In genomic region chr12:24723759-24724158, GRCh38 we compare ENCODE assay signal across 23 cellular contexts.
"Had no signal": no experiment of that assay in that cellular context is flagged by ENCODE, and none has a peak within 500 bp of the region (broad histone marks: within the 10 kb centered on the region; RNA-seq: fewer than 3 reads in every experiment).

No MANE protein-coding gene starts in this region.

- H3K27me3 ChIP-seq: brain microvascular endothelial cell, right lobe of liver, upper lobe of left lung had no signal

- H3K4me3 Mint-ChIP-seq: activated CD8-positive, alpha-beta T cell treated with anti-CD3 and anti-CD28 coated beads, Interleukin-2, amount 10 ng/mL, durations not matched to agents 7 days and 5 days; activated naive CD4-positive, alpha-beta T cell treated with anti-CD3 and anti-CD28 coated beads, Interleukin-2, amount 10 ng/mL, durations not matched to agents 7 days and 5 days; dendritic cell treated with granulocyte-macrophage colony-stimulating factor and Interleukin-4, amounts not matched to agents 40 ng/mL and 50 ng/mL, for 4 days; neural crest cell; stimulated activated naive B cell treated with anti-CD40 and anti-IgM and Interleukin-4, amounts not matched to agents 10 μg/mL and 1 μg/mL and 100 μg/mL, for 72 hours had no signal

- H3K36me3 Mint-ChIP-seq: activated naive CD4-positive, alpha-beta T cell treated with anti-CD3 and anti-CD28 coated beads, Interleukin-2, amount 10 ng/mL, durations not matched to agents 7 days and 5 days had no signal

- H3K9me3 ChIP-seq: right lobe of liver, upper lobe of left lung had no signal

- H3K4me1 ChIP-seq: right lobe of liver, upper lobe of left lung had no signal

- H3K27me3 Mint-ChIP-seq: activated naive CD4-positive, alpha-beta T cell treated with anti-CD3 and anti-CD28 coated beads, Interleukin-2, amount 10 ng/mL, durations not matched to agents 7 days and 5 days; dendritic cell treated with granulocyte-macrophage colony-stimulating factor and Interleukin-4, amounts not matched to agents 40 ng/mL and 50 ng/mL, for 4 days; stimulated activated naive B cell treated with anti-CD40 and anti-IgM and Interleukin-4, amounts not matched to agents 10 μg/mL and 1 μg/mL and 100 μg/mL, for 72 hours had no signal

- H3K4me3 ChIP-seq: heart right ventricle, right lobe of liver, skin epidermis, upper lobe of left lung had no signal

- H3K27ac Mint-ChIP-seq: activated CD8-positive, alpha-beta T cell treated with anti-CD3 and anti-CD28 coated beads, Interleukin-2, amount 10 ng/mL, durations not matched to agents 7 days and 5 days; activated naive CD4-positive, alpha-beta T cell treated with anti-CD3 and anti-CD28 coated beads, Interleukin-2, amount 10 ng/mL, durations not matched to agents 7 days and 5 days; dendritic cell treated with granulocyte-macrophage colony-stimulating factor and Interleukin-4, amounts not matched to agents 40 ng/mL and 50 ng/mL, for 4 days; stimulated activated naive B cell treated with anti-CD40 and anti-IgM and Interleukin-4, amounts not matched to agents 10 μg/mL and 1 μg/mL and 100 μg/mL, for 72 hours had no signal

- H3K27ac ChIP-seq: brain microvascular endothelial cell, heart right ventricle, right lobe of liver, skin epidermis, upper lobe of left lung had no signal

- H3K36me3 ChIP-seq: brain microvascular endothelial cell, heart right ventricle, right lobe of liver, upper lobe of left lung had no signal

- DNase-seq: activated CD4-positive, alpha-beta T cell treated with anti-CD3 and anti-CD28 coated beads for 4 hours; activated CD8-positive, alpha-beta T cell treated with anti-CD3 and anti-CD28 coated beads, Interleukin-2, amount 10 ng/mL, durations not matched to agents 7 days and 5 days; activated effector memory CD4-positive, alpha-beta T cell treated with Interleukin-2 at 50 U/mL for 16 hours; activated naive CD4-positive, alpha-beta T cell treated with anti-CD3 and anti-CD28 coated beads, Interleukin-2, amount 10 ng/mL, durations not matched to agents 7 days and 5 days; aorta; brain microvascular endothelial cell; caudate nucleus; effector CD4-positive, alpha-beta T cell; erythroblast; foreskin fibroblast; heart right ventricle; islet precursor cell; left cardiac atrium; mesenchymal stem cell; posterior cingulate gyrus; right lobe of liver; stimulated activated CD4-positive, alpha-beta T cell treated with anti-CD3 and anti-CD28 coated beads, Interleukin-15, amount 100 ng/mL, for 24 hours; stimulated activated naive B cell treated with anti-CD40 and anti-IgM and Interleukin-4, amounts not matched to agents 10 μg/mL and 1 μg/mL and 100 μg/mL, for 72 hours; upper lobe of left lung had no signal

- ATAC-seq: activated CD8-positive, alpha-beta T cell treated with anti-CD3 and anti-CD28 coated beads, Interleukin-2, amount 10 ng/mL, durations not matched to agents 7 days and 5 days; heart right ventricle; left cardiac atrium; right lobe of liver; SK-N-SH treated with all-trans-retinoic acid at 6 μM for 48 hours; stimulated activated naive B cell treated with anti-CD40 and anti-IgM and Interleukin-4, amounts not matched to agents 10 μg/mL and 1 μg/mL and 100 μg/mL, for 72 hours had no signal
